ENCODE assay signal across 12 cellular contexts in the genomic region with DNA sequence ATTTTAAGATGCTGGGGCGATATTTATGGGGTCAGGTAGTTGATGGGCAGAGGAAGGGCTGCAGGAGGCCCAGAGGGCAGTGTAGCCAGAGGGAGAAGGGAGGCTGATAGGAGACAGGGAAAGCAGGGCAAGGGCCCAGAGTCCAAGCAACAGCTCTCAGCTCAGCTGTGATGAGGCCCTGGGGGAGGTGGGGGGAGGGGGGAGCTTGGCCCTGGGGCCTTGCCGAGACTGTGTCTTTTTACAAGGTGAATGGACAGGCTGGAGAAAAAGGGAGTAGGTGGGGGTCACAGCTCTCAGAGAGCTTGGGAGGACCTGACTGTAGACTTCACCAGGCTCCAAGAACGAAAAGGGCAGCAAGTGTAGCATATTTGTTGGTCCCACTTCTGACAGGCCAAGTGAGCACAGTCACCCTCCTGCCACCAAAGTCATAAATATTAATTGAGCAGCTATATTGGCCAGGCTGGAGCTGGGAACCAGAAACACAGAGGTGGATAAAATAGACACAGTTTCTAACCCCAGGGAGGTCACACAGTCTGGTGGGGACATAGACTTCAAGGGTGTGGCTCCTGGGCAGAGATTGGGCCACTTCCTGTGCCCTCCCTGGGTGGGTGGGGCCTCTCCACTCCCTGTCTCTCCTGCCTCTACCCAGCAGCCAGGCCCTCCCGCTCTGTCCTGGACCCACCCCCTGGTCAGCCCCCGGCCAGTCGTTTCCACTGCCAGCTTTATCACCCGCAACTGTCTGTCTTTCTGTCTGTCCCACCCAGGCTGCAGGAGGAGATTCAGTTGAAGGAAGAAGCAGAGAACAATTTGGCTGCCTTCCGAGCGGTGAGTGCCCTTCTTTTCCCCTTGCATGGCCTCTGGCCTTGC. TPM values are rescaled to one million over a fixed set of nuclear protein-coding genes. Genes with fewer than 3 reads are reported as not detected.
DNase-seq lines count a peak whose midpoint lies in the region; TF ChIP-seq lines count a peak whose summit lies in the region.
"Had no signal": no experiment of that assay in that cellular context is flagged by ENCODE, and none has a peak within 500 bp of the region (broad histone marks: within the 10 kb centered on the region; RNA-seq: fewer than 3 reads in every experiment).

No MANE protein-coding gene starts in this region.

- H3K27ac ChIP-seq in ascending aorta (peak overlapping the region; percentile 9 to 62), hepatocyte (no peak overlapping the region), sigmoid colon (peak overlapping the region; percentile 94 to 99 (median 98))
- H3K27ac ChIP-seq: tibial nerve had no signal

- no peaks in the 10 kb centered on the region for H3K9me2 ChIP-seq in hepatocyte (replicated peaks; ENCODE audit: insufficient read depth)

- TF ChIP-seq CTCF in ascending aorta (IDR thresholded peaks at IDR 0.05) (no peak), hepatocyte (IDR thresholded peaks at IDR 0.05; ENCODE audit: poor library complexity) (no peak), sigmoid colon (IDR thresholded peaks at IDR 0.05) (no peak)

- peaks cover 17% of the 10 kb centered on the region for H3K27me3 ChIP-seq in H7 (ENCODE audit: control insufficient read depth, insufficient read depth, low read length)
- H3K27me3 ChIP-seq in ascending aorta: no peaks in the 10 kb centered on the region
- peaks cover 14% of the 10 kb centered on the region for H3K27me3 ChIP-seq in hepatocyte
- peaks cover 0 to 11% (median 0%) of the 10 kb centered on the region in 3 donors for H3K27me3 ChIP-seq in sigmoid colon

- H3K36me3 ChIP-seq in H7 (replicated peaks; ENCODE audit: control insufficient read depth, insufficient read depth, low read length) (no peaks in the 10 kb centered on the region), ascending aorta (no peaks in the 10 kb centered on the region), hepatocyte (replicated peaks; ENCODE audit: insufficient read depth, low read depth) (no peaks in the 10 kb centered on the region), sigmoid colon (peaks cover 29 to 61% (median 48%) of the 10 kb centered on the region in 4 donors)
- H3K36me3 ChIP-seq: tibial nerve had no signal

- no peak overlapping the region for H3K4me3 ChIP-seq in H7 (ENCODE audit: insufficient read depth, low read depth, low read length)
- H3K4me3 ChIP-seq in ascending aorta: peak overlapping the region in 1 of 2 donors; percentile 50
- H3K4me3 ChIP-seq in hepatocyte: no peak overlapping the region
- peak overlapping the region; percentile 60 to 93 (median 83) for H3K4me3 ChIP-seq in sigmoid colon

- H4K20me1 ChIP-seq in hepatocyte (ENCODE audit: insufficient read depth, poor library complexity, severe bottlenecking): no peaks in the 10 kb centered on the region

- peak overlapping the region; percentile 84 for H3K4me2 ChIP-seq in hepatocyte

- TF ChIP-seq EP300 in sigmoid colon (IDR thresholded peaks at IDR 0.05): no peak

- intact Hi-C loops in ascending aorta (cut with DNase I): no loop called here
- intact Hi-C loops in sigmoid colon (cut with DNase I): no loop called here

- no peak overlapping the region for H2AFZ ChIP-seq in hepatocyte

- H3K4me1 ChIP-seq in ascending aorta (peaks cover 6 to 30% of the 10 kb centered on the region in 2 donors), hepatocyte (ENCODE audit: insufficient read depth) (peaks cover 18% of the 10 kb centered on the region), sigmoid colon (peaks cover 0 to 54% (median 38%) of the 10 kb centered on the region in 4 donors)

- TF ChIP-seq POLR2A in sigmoid colon (IDR thresholded peaks at IDR 0.05): peak in 1 of 2 donors; percentile 10

- 84% methylated on average over 7 of the region's 9 CpGs for WGBS in hepatocyte (ENCODE audit: low lambda C conversion rate, missing lambda C conversion rate)
- WGBS in sigmoid colon, 2 donors: 55 to 65% methylated on average over 9 of the region's 9 CpGs

- H3K79me2 ChIP-seq in hepatocyte: no peaks in the 10 kb centered on the region

- DNase-seq in H7 (peak; percentile 60), ascending aorta (ENCODE audit: low spot score in 2 of 2) (no peak), hepatocyte (ENCODE audit: low spot score) (no peak), sigmoid colon (peak; percentile 91), NCI-H1105 (lab: John Stamatoyannopoulos, UW) (no peak), hepatic stellate cell (ENCODE audit: low spot score) (no peak)
- DNase-seq in stimulated activated naive CD4-positive, alpha-beta T cell (lab: John Stamatoyannopoulos, UW): no peak
- DNase-seq in activated CD8-positive, alpha-beta memory T cell treated with anti-CD3 and anti-CD28 coated beads, Interleukin-2, amount 50 U/mL, for 48 hours: no peak
- DNase-seq: activated T-cell treated with anti-CD3 and anti-CD28 coated beads for 4 hours, immature natural killer cell, NCI-H1930 had no signal

- H3K9me3 ChIP-seq in ascending aorta (no peaks in the 10 kb centered on the region), hepatocyte (ENCODE audit: low read depth) (no peaks in the 10 kb centered on the region), sigmoid colon (no peaks in the 10 kb centered on the region)
- H3K9me3 ChIP-seq: tibial nerve had no signal

RNA-seq across cellular contexts. Expression of a gene that starts 1.4 kb away (rescaled TPM):
- 14.7 and 18.8 TPM in 2 replicates for total RNA-seq in H7 (2014; rRNA removed; shearing (Covaris generic))
- total RNA-seq in ascending aorta (182 TPM), hepatocyte (103 and 114 TPM in 2 replicates), sigmoid colon (over 10,000 TPM in 3 of 4 donors, 1,000 to 10,000 TPM in 1; 7,366 to 30,562 (median 13,340) TPM)
- polyA plus RNA-seq in hepatocyte (58.5 and 60.9 TPM in 2 replicates), sigmoid colon (100 to 1,000 TPM in 2 of 3 donors, 10 to 100 TPM in 1; 35.1 to 264 (median 162) TPM)
- polyA plus RNA-seq: immature natural killer cell had no signal

RNA-seq across cellular contexts. Expression of a gene that starts 15.1 kb away (rescaled TPM):
- 25.3 and 27.4 TPM in 2 replicates for total RNA-seq in H7 (2014; rRNA removed; shearing (Covaris generic))
- 390 TPM for total RNA-seq in ascending aorta
- 21.1 and 21.6 TPM in 2 replicates for total RNA-seq in hepatocyte
- polyA plus RNA-seq in hepatocyte: 35.8 and 40.0 TPM in 2 replicates
- 100 to 1,000 TPM; 123 to 321 (median 194) TPM for total RNA-seq in sigmoid colon
- 10 to 100 TPM in 2 of 3 donors, 1 to 10 TPM in 1; 6.0 to 25.4 (median 13.4) TPM for polyA plus RNA-seq in sigmoid colon
- polyA plus RNA-seq: immature natural killer cell had no signal

RNA-seq across cellular contexts. Expression of a gene that starts 31.9 kb away (rescaled TPM):
- 44.8 and 55.5 TPM in 2 replicates for total RNA-seq in H7 (2014; rRNA removed; shearing (Covaris generic))
- 113 TPM for total RNA-seq in ascending aorta
- 53.5 and 72.0 TPM in 2 replicates for total RNA-seq in hepatocyte
- polyA plus RNA-seq in hepatocyte: 79.0 and 87.7 TPM in 2 replicates
- total RNA-seq in sigmoid colon: 10 to 100 TPM; 43.2 to 62.8 (median 53.1) TPM
- 100 to 1,000 TPM; 108 to 137 (median 132) TPM for polyA plus RNA-seq in sigmoid colon

Comparison
In these comparisons a context has a peak if more than half of its experiments do, and no peak if none do; other contexts are left out.
1. DNase-seq: peak in H7 (single experiment) and sigmoid colon (single experiment); none in ascending aorta (0 of 2), hepatocyte (single experiment), stimulated activated naive CD4-positive, alpha-beta T cell (0 of 6), NCI-H1105 (single experiment), hepatic stellate cell (single experiment) and activated CD8-positive, alpha-beta memory T cell treated with anti-CD3 and anti-CD28 coated beads, Interleukin-2, amount 50 U/mL, for 48 hours (single experiment).
2. H3K4me3 ChIP-seq: peak in sigmoid colon (4 of 4); none in H7 (single experiment) and hepatocyte (single experiment).
3. RNA of a gene that starts 1.4 kb away (total RNA-seq): 7,366 to 30,562 TPM in sigmoid colon; 182 TPM in ascending aorta (single experiment), 103 to 114 TPM in hepatocyte and 14.7 to 18.8 TPM in H7; every median in the first group is over 10 times any median in the second.